In genomic region chr2:176418768-176419167, GRCh38 we compare ENCODE assay signal across 19 cellular contexts.
DNase-seq lines count a peak whose midpoint lies in the region; ATAC-seq and TF ChIP-seq lines count a peak whose summit lies in the region.
"Had no signal": no experiment of that assay in that cellular context is flagged by ENCODE, and none has a peak within 500 bp of the region (broad histone marks: within the 10 kb centered on the region; RNA-seq: fewer than 3 reads in every experiment).

No MANE protein-coding gene starts in this region.

- H3K27me3 Mint-ChIP-seq in chondrocyte (ENCODE audit: low read depth), result peaks cover 4% of the 10 kb centered on the region

- H3K18ac ChIP-seq in IMR-90 (ENCODE audit: low read depth, low read length), result peak overlapping the region; percentile 85
- H3K18ac ChIP-seq in mesenchymal stem cell (ENCODE audit: low read depth in 1 of 2, low read length in 2 of 2), result peak overlapping the region; percentile 62 to 95

- CTCF ChIA-PET in IMR-90 (lab: Yijun Ruan, JAX), result interaction anchor here (2.4 kb wide), 1 partner anchor 28 kb away, joined by 8 read pairs; no protein-coding TSS in a partner anchor

- H3K4me2 ChIP-seq in IMR-90 (ENCODE audit: low read depth, low read length), result no peak overlapping the region
- no peak overlapping the region for H3K4me2 ChIP-seq in mesenchymal stem cell (ENCODE audit: low read length, poor library complexity, severe bottlenecking)
- H3K4me2 ChIP-seq: KMS-11 had no signal

- H3K36me3 ChIP-seq in ACC112 (ENCODE audit: insufficient read depth, low read length) (no peaks in the 10 kb centered on the region), IMR-90 (ENCODE audit: control insufficient read depth, insufficient read depth, low read length) (no peaks in the 10 kb centered on the region), mesenchymal stem cell (ENCODE audit: control insufficient read depth in 1 of 2, insufficient read depth in 2 of 2, low read depth in 1 of 2, low read length in 2 of 2) (no peaks in the 10 kb centered on the region), gastrocnemius medialis (no peaks in the 10 kb centered on the region), esophagus squamous epithelium (no peaks in the 10 kb centered on the region)

- peak overlapping the region; percentile 90 for H2BK15ac ChIP-seq in IMR-90 (ENCODE audit: low read depth, low read length)
- H2BK15ac ChIP-seq in mesenchymal stem cell (ENCODE audit: low read depth, poor library complexity, severe bottlenecking), result peak overlapping the region; percentile 68

- DNase-seq in IMR-90, result no peak
- no peak for DNase-seq in chondrocyte (ENCODE audit: low spot score)
- no peak for DNase-seq in mesenchymal stem cell
- no peak for DNase-seq in NCI-H2029 treated with DMSO at 0.1 percent for 48 hours (lab: John Stamatoyannopoulos, UW)
- no peak for DNase-seq in gastrocnemius medialis
- DNase-seq in NCI-H1436 (lab: John Stamatoyannopoulos, UW), result no peak
- no peak for DNase-seq in esophagus squamous epithelium (lab: John Stamatoyannopoulos, UW)
- DNase-seq: DMS 273 treated with DMSO at 0.1 percent for 48 hours, GF-D8, GOT3, MM.1S, NCI-H1105, NCI-H1694 treated with DMSO at 0.1 percent for 48 hours, NCI-H345, NCI-H526 treated with DMSO at 0.1 percent for 48 hours had no signal

- no peak overlapping the region for H3K4me3 ChIP-seq in ACC112 (ENCODE audit: low read depth, low read length)
- H3K4me3 ChIP-seq in IMR-90 (ENCODE audit: insufficient read depth, low read depth, low read length), result no peak overlapping the region
- no peak overlapping the region for H3K4me3 ChIP-seq in mesenchymal stem cell (ENCODE audit: insufficient read depth in 1 of 2, low read depth in 1 of 2, low read length in 2 of 2)
- H3K4me3 ChIP-seq in gastrocnemius medialis, result no peak overlapping the region
- no peak overlapping the region for H3K4me3 ChIP-seq in esophagus squamous epithelium

- H3K79me1 ChIP-seq in IMR-90 (ENCODE audit: low read depth in 1 of 2, low read length in 2 of 2) (no peaks in the 10 kb centered on the region), mesenchymal stem cell (replicated peaks; ENCODE audit: low read length, poor library complexity, severe bottlenecking) (no peaks in the 10 kb centered on the region)

- dilution Hi-C loops in IMR-90 (cut with HindIII; ENCODE audit: low sequenced_read_pairs, unreplicated experiment), result no loop called here

- peak overlapping the region; percentile 82 for H4K5ac ChIP-seq in IMR-90 (ENCODE audit: low read depth, low read length)

- H3K27ac ChIP-seq in ACC112 (ENCODE audit: low read depth, low read length) (peak overlapping the region; percentile 93), IMR-90 (ENCODE audit: insufficient read depth, low read length) (peak overlapping the region; percentile 87), mesenchymal stem cell (ENCODE audit: low read length, poor library complexity, severe bottlenecking) (no peak overlapping the region), gastrocnemius medialis (no peak overlapping the region), esophagus squamous epithelium (no peak overlapping the region)
- H3K27ac ChIP-seq: C4-2B, KMS-11 had no signal

- H2BK12ac ChIP-seq in mesenchymal stem cell (ENCODE audit: low read length in 2 of 2), result peak overlapping the region; percentile 32 to 94

- H3K9me3 ChIP-seq in IMR-90 (ENCODE audit: control insufficient read depth, insufficient read depth, low read length), result no peaks in the 10 kb centered on the region
- no peaks in the 10 kb centered on the region for H3K9me3 ChIP-seq in mesenchymal stem cell (ENCODE audit: control insufficient read depth, low read length)
- no peaks in the 10 kb centered on the region for H3K9me3 ChIP-seq in gastrocnemius medialis
- no peaks in the 10 kb centered on the region for H3K9me3 ChIP-seq in esophagus squamous epithelium

- H3K14ac ChIP-seq in IMR-90 (replicated peaks; ENCODE audit: low read depth, low read length) (peak overlapping the region; percentile 50), mesenchymal stem cell (ENCODE audit: low read length in 2 of 2) (no peak overlapping the region)

- no peaks in the 10 kb centered on the region; the same call in 1 of the 2 replicates for H4K20me1 ChIP-seq in IMR-90 (ENCODE audit: insufficient read depth, low read length)

- no peak for TF ChIP-seq POLR2A in IMR-90 (IDR thresholded peaks at IDR 0.05; ENCODE audit: low read depth, low read length)
- no peak for TF ChIP-seq POLR2A in gastrocnemius medialis (IDR thresholded peaks at IDR 0.05)
- no peak for TF ChIP-seq POLR2A in esophagus squamous epithelium (IDR thresholded peaks at IDR 0.05)

- H2BK5ac ChIP-seq in IMR-90 (ENCODE audit: low read depth, low read length, poor library complexity, severe bottlenecking) (peak overlapping the region; percentile 97), mesenchymal stem cell (ENCODE audit: low read depth, low read length, poor library complexity, severe bottlenecking) (no peak overlapping the region)

- H4K91ac ChIP-seq in IMR-90 (ENCODE audit: insufficient read depth, low read depth, low read length) (peak overlapping the region; percentile 99), mesenchymal stem cell (ENCODE audit: low read length) (peak overlapping the region; percentile 84)

- no peaks in the 10 kb centered on the region for H3K79me2 ChIP-seq in ACC112 (ENCODE audit: control insufficient read depth, insufficient read depth, low read length, unreplicated experiment)

- ATAC-seq in IMR-90 (ENCODE audit: low read depth) (no peak), gastrocnemius medialis (no peak)
- ATAC-seq: HepG2 had no signal

- peak overlapping the region; percentile 91 for H2BK20ac ChIP-seq in IMR-90 (ENCODE audit: low read depth, low read length)

- H2AK9ac ChIP-seq in IMR-90 (replicated peaks; ENCODE audit: low read depth, low read length, poor library complexity), result no peak overlapping the region

- H3K9me1 ChIP-seq in IMR-90 (ENCODE audit: insufficient read depth, low read length), result peaks cover 14% of the 10 kb centered on the region

- peak overlapping the region; percentile 75 for H3K56ac ChIP-seq in IMR-90 (ENCODE audit: extremely low read depth, insufficient read depth, low read length)

- H3K4me1 Mint-ChIP-seq in chondrocyte (ENCODE audit: low read depth), result peaks cover 22% of the 10 kb centered on the region

- H2AFZ ChIP-seq in ACC112 (ENCODE audit: low read length, unreplicated experiment) (no peak overlapping the region), IMR-90 (replicated peaks; ENCODE audit: low read length, poor library complexity) (peak overlapping the region; percentile 84), mesenchymal stem cell (ENCODE audit: low read depth, low read length) (no peak overlapping the region)

- no peak for TF ChIP-seq CTCF in IMR-90 (conservative IDR thresholded peaks at IDR 0.05; ENCODE audit: low read depth, low read length)
- TF ChIP-seq CTCF in chondrocyte (IDR thresholded peaks at IDR 0.05), result no peak
- TF ChIP-seq CTCF in gastrocnemius medialis (IDR thresholded peaks at IDR 0.05 in 4 of 5, conservative IDR thresholded peaks at IDR 0.05 in 1 of 5), result no peak
- no peak for TF ChIP-seq CTCF in esophagus squamous epithelium (IDR thresholded peaks at IDR 0.05)

- no peaks in the 10 kb centered on the region for H3K9me3 Mint-ChIP-seq in chondrocyte (ENCODE audit: low read depth)

- H3K4ac ChIP-seq in IMR-90 (ENCODE audit: low read depth, low read length) (peak overlapping the region; percentile 97), mesenchymal stem cell (ENCODE audit: low read depth in 1 of 2, low read length in 2 of 2) (peak overlapping the region; percentile 69 to 91)

- H3K9ac ChIP-seq in IMR-90 (ENCODE audit: low read depth, low read length) (no peak overlapping the region), mesenchymal stem cell (ENCODE audit: low read length) (no peak overlapping the region)
- H3K9ac ChIP-seq: KMS-11 had no signal

- intact Hi-C loops in IMR-90 (cut with micrococcal nuclease) (no loop called here), gastrocnemius medialis (cut with DNase I; ENCODE audit: low total_unique reads) (no loop called here), esophagus squamous epithelium (cut with DNase I) (no loop called here)

- no peak for TF ChIP-seq RAD21 in IMR-90 (IDR thresholded peaks at IDR 0.05; ENCODE audit: low read length)

- in situ Hi-C loops in IMR-90 (cut with MboI; ENCODE audit: low sequenced_read_pairs) (no loop called here), gastrocnemius medialis (cut with MboI; ENCODE audit: low sequenced_read_pairs in 4 of 4) (no loop called here)

- H3K4me1 ChIP-seq in ACC112 (ENCODE audit: control insufficient read depth, insufficient read depth, low read length, unreplicated experiment) (peaks cover 20% of the 10 kb centered on the region), IMR-90 (ENCODE audit: control insufficient read depth, insufficient read depth, low read length) (peaks cover 16% of the 10 kb centered on the region), mesenchymal stem cell (ENCODE audit: control insufficient read depth, insufficient read depth, low read depth, low read length) (peaks cover 13% of the 10 kb centered on the region), gastrocnemius medialis (no peaks in the 10 kb centered on the region), esophagus squamous epithelium (peaks cover 0 to 10% (median 0%) of the 10 kb centered on the region in 3 donors)

- H3K23ac ChIP-seq in IMR-90 (ENCODE audit: low read depth, low read length) (peak overlapping the region; percentile 61), mesenchymal stem cell (ENCODE audit: low read length in 2 of 2) (no peak overlapping the region)

- POLR2A ChIA-PET in IMR-90 (lab: Charles Lee; ENCODE audit: unreplicated experiment), result no interaction called here

- no peak overlapping the region for H3K4me3 Mint-ChIP-seq in chondrocyte (ENCODE audit: unreplicated experiment)

- no peaks in the 10 kb centered on the region for H3K36me3 Mint-ChIP-seq in chondrocyte (ENCODE audit: low read depth)

- no CpG with 5 or more reads among the region's 6 CpGs for WGBS in IMR-90 (ENCODE audit: extremely low coverage in 2 of 2, insufficient read length in 1 of 2), 2 experiments
- WGBS in mesenchymal stem cell, result 91% methylated on average over 6 of the region's 6 CpGs
- 86 to 93% methylated on average over 6 of the region's 6 CpGs for WGBS in esophagus squamous epithelium, 2 donors

- H3K27me3 ChIP-seq in ACC112 (ENCODE audit: insufficient read depth, low read length) (no peaks in the 10 kb centered on the region), IMR-90 (ENCODE audit: control insufficient read depth, insufficient read depth, low read length) (no peaks in the 10 kb centered on the region), mesenchymal stem cell (ENCODE audit: control insufficient read depth in 1 of 2, insufficient read depth in 1 of 2, low read length in 2 of 2) (no peaks in the 10 kb centered on the region), gastrocnemius medialis (no peaks in the 10 kb centered on the region), esophagus squamous epithelium (peaks cover 0 to 19% (median 0%) of the 10 kb centered on the region in 4 donors)

- H4K8ac ChIP-seq in IMR-90 (ENCODE audit: low read depth in 2 of 2, low read length in 2 of 2) (peak overlapping the region; percentile 97), mesenchymal stem cell (ENCODE audit: low read length) (peak overlapping the region; percentile 93)

- peak overlapping the region; percentile 82 for H3K27ac Mint-ChIP-seq in chondrocyte (ENCODE audit: unreplicated experiment)

- no TSS peak for BruUV-seq in IMR-90 (replicated peaks; lab: Mats Ljungman, UMichigan)

- H2BK120ac ChIP-seq in IMR-90 (ENCODE audit: low read depth, low read length), result peak overlapping the region; percentile 95
- peak overlapping the region; percentile 65 for H2BK120ac ChIP-seq in mesenchymal stem cell (ENCODE audit: low read depth, low read length)

- H2AK5ac ChIP-seq in IMR-90 (ENCODE audit: low read depth, low read length), result peak overlapping the region; percentile 96
- H2AK5ac ChIP-seq in mesenchymal stem cell (ENCODE audit: low read length, severe bottlenecking), result no peak overlapping the region

Comparison
In these comparisons a context has a peak if more than half of its experiments do, and no peak if none do; other contexts are left out.
1. H3K27ac ChIP-seq: peak in ACC112 (single experiment) and IMR-90 (single experiment); none in mesenchymal stem cell (single experiment), gastrocnemius medialis (0 of 4) and esophagus squamous epithelium (0 of 4).